ENCODE assay signal across 19 cellular contexts in the genomic region with DNA sequence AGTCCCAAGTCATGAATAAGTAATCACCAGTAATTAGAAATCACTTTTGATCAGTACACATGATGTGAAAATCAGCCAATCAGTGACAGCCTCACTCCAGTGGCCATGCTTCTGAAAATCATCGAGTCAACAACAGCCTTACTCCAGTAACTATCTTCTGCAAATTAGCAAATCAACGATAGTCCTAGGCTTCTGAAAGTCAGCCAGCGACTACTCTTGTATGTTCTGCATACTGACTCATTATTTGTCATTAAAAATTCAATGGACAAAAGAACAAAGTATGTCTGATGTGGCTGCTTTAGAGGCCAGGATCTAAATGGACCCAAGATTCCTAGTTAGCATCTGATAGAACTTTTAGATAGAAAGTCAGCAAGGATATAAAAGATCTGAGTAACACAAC.
DNase-seq lines count a peak whose midpoint lies in the region; ATAC-seq and TF ChIP-seq lines count a peak whose summit lies in the region.
"Had no signal": no experiment of that assay in that cellular context is flagged by ENCODE, and none has a peak within 500 bp of the region (broad histone marks: within the 10 kb centered on the region; RNA-seq: fewer than 3 reads in every experiment).

No MANE protein-coding gene starts in this region.

- CTCF ChIA-PET in PC-3 (lab: Charles Lee) (no interaction called here), mammary epithelial cell (lab: Charles Lee; ENCODE audit: low non-redundant PET) (no interaction called here)

- TF ChIP-seq CTCF in PC-3 (conservative IDR thresholded peaks at IDR 0.05; ENCODE audit: low read depth, low read length) (no peak), mammary epithelial cell (conservative IDR thresholded peaks at IDR 0.05 in 1 of 2, IDR thresholded peaks at IDR 0.05 in 1 of 2; ENCODE audit: extremely low read depth in 1 of 2, insufficient read depth in 1 of 2, low read depth in 1 of 2, low read length in 2 of 2) (no peak)

- peaks cover 4% of the 10 kb centered on the region for H3K9me3 Mint-ChIP-seq in activated CD4-positive, alpha-beta T cell treated with anti-CD3 and anti-CD28 coated beads, Interleukin-2, amount 10 ng/mL, durations not matched to agents 24 days and 14 days

- H2AFZ ChIP-seq in GM23248 (no peak overlapping the region), PC-3 (ENCODE audit: low read length) (no peak overlapping the region), mammary epithelial cell (ENCODE audit: low read depth, low read length) (no peak overlapping the region)
- H2AFZ ChIP-seq: GM23338 had no signal

- H3F3A ChIP-seq in GM23248 (ENCODE audit: insufficient read depth): no peaks in the 10 kb centered on the region
- H3F3A ChIP-seq in PC-3 (ENCODE audit: low read length, unreplicated experiment): no peaks in the 10 kb centered on the region

- DNase-seq in GM23248: peak; percentile 32
- peak; percentile 75 for DNase-seq in PC-3
- DNase-seq in mammary epithelial cell: peak; percentile 5
- peak; percentile 52 for DNase-seq in renal cortical epithelial cell (ENCODE audit: low read depth)
- DNase-seq in activated CD4-positive, alpha-beta T cell treated with anti-CD3 and anti-CD28 coated beads, Interleukin-2, amount 10 ng/mL, durations not matched to agents 24 days and 14 days: no peak
- no peak for DNase-seq in HPDE6-E6E7 (ENCODE audit: extremely low spot score)
- DNase-seq: ACHN; CD4-positive, CD25-positive, alpha-beta regulatory T cell; Karpas-422; MV-4-11; NCI-H1417; NCI-H2081; NCI-H510A; NCI-H774; Right ventricle myocardium superior had no signal

- no peak overlapping the region for H3K4me3 ChIP-seq in GM23248
- H3K4me3 ChIP-seq in PC-3 (ENCODE audit: low read length): no peak overlapping the region
- no peak overlapping the region for H3K4me3 ChIP-seq in mammary epithelial cell (replicated peaks in 1 of 3; ENCODE audit: insufficient read depth in 1 of 3, low read depth in 2 of 3, low read length in 3 of 3)
- H3K4me3 ChIP-seq: GM23338, SK-N-MC had no signal

- POLR2A ChIA-PET in PC-3 (lab: Charles Lee; ENCODE audit: unreplicated experiment): no interaction called here

- H3K4me2 ChIP-seq in GM23248 (ENCODE audit: unreplicated experiment): no peak overlapping the region
- H3K4me2 ChIP-seq in PC-3 (ENCODE audit: low read length): no peak overlapping the region
- no peak overlapping the region for H3K4me2 ChIP-seq in mammary epithelial cell (ENCODE audit: insufficient read depth, low read depth, low read length)
- H3K4me2 ChIP-seq: GM23338 had no signal

- no peak for TF ChIP-seq POLR2A in GM18505 (IDR thresholded peaks at IDR 0.05; ENCODE audit: borderline replicate concordance, extremely low read depth, insufficient read depth, insufficient read length)

- H3K4me3 Mint-ChIP-seq in activated CD4-positive, alpha-beta T cell treated with anti-CD3 and anti-CD28 coated beads, Interleukin-2, amount 10 ng/mL, durations not matched to agents 24 days and 14 days: no peak overlapping the region
- H3K4me3 Mint-ChIP-seq: B cell; CD4-positive, CD25-positive, alpha-beta regulatory T cell; GM23338 had no signal

- no peaks in the 10 kb centered on the region for H3K9me3 ChIP-seq in GM23248 (ENCODE audit: low read depth)
- no peaks in the 10 kb centered on the region for H3K9me3 ChIP-seq in PC-3 (ENCODE audit: low read length)
- H3K9me3 ChIP-seq in mammary epithelial cell (replicated peaks; ENCODE audit: insufficient read depth, low read length): no peaks in the 10 kb centered on the region

- no peaks in the 10 kb centered on the region for H3K27me3 Mint-ChIP-seq in activated CD4-positive, alpha-beta T cell treated with anti-CD3 and anti-CD28 coated beads, Interleukin-2, amount 10 ng/mL, durations not matched to agents 24 days and 14 days
- H3K27me3 Mint-ChIP-seq: B cell; CD4-positive, CD25-positive, alpha-beta regulatory T cell had no signal

- dilution Hi-C loops in mammary epithelial cell (cut with HindIII; ENCODE audit: low sequenced_read_pairs): no loop called here

- BruUV-seq in PC-3 (replicated peaks; lab: Mats Ljungman, UMichigan): no TSS peak
- BruUV-seq in mammary epithelial cell (replicated peaks; lab: Mats Ljungman, UMichigan): no TSS peak

- intact Hi-C loops in PC-3 (cut with micrococcal nuclease) (no loop called here), mammary epithelial cell (cut with micrococcal nuclease) (no loop called here)
- intact Hi-C loops in activated CD4-positive, alpha-beta T cell treated with anti-CD3 and anti-CD28 coated beads, Interleukin-2, amount 10 ng/mL, durations not matched to agents 24 days and 14 days (cut with micrococcal nuclease): no loop called here

- H3K4me1 Mint-ChIP-seq in activated CD4-positive, alpha-beta T cell treated with anti-CD3 and anti-CD28 coated beads, Interleukin-2, amount 10 ng/mL, durations not matched to agents 24 days and 14 days: no peaks in the 10 kb centered on the region
- H3K4me1 Mint-ChIP-seq: GM23338 had no signal

- H3K27me3 ChIP-seq in GM23248 (replicated peaks; ENCODE audit: insufficient read depth): no peaks in the 10 kb centered on the region
- H3K27me3 ChIP-seq in PC-3 (ENCODE audit: low read length): no peaks in the 10 kb centered on the region
- no peaks in the 10 kb centered on the region for H3K27me3 ChIP-seq in mammary epithelial cell (ENCODE audit: insufficient read depth, low read length)

- H3K9ac ChIP-seq in GM23248 (no peak overlapping the region), PC-3 (ENCODE audit: low read length) (no peak overlapping the region), mammary epithelial cell (ENCODE audit: insufficient read depth, low read length) (no peak overlapping the region)

- no peaks in the 10 kb centered on the region for H3K79me2 ChIP-seq in GM23248 (ENCODE audit: insufficient read depth)
- H3K79me2 ChIP-seq in PC-3 (ENCODE audit: low read length): no peaks in the 10 kb centered on the region
- H3K79me2 ChIP-seq in mammary epithelial cell (ENCODE audit: insufficient read depth, low read length): no peaks in the 10 kb centered on the region

- no peaks in the 10 kb centered on the region for H3K9me2 ChIP-seq in GM23248 (ENCODE audit: insufficient read depth)
- no peaks in the 10 kb centered on the region for H3K9me2 ChIP-seq in PC-3 (replicated peaks; ENCODE audit: low read length)

- 59 to 60% methylated on average over 3 of the region's 3 CpGs for WGBS in GM23248 (ENCODE audit: low coverage in 1 of 2, low lambda C conversion rate in 2 of 2, missing lambda C conversion rate in 2 of 2), 2 experiments
- WGBS in mammary epithelial cell (ENCODE audit: low coverage, missing lambda C conversion rate): 92% methylated on average over 2 of the region's 3 CpGs

- no peaks in the 10 kb centered on the region for H4K20me1 ChIP-seq in GM23248 (ENCODE audit: insufficient read depth)
- H4K20me1 ChIP-seq in PC-3 (ENCODE audit: low read length): no peaks in the 10 kb centered on the region
- no peaks in the 10 kb centered on the region for H4K20me1 ChIP-seq in mammary epithelial cell (ENCODE audit: insufficient read depth, low read length)

- in situ Hi-C loops in GM23248 (cut with MboI) (no loop called here), mammary epithelial cell (cut with MboI; ENCODE audit: low sequenced_read_pairs in 2 of 2) (no loop called here)

- H3K27ac ChIP-seq in GM23248 (no peak overlapping the region), PC-3 (ENCODE audit: low read length) (no peak overlapping the region), mammary epithelial cell (ENCODE audit: insufficient read depth, low read depth, low read length) (no peak overlapping the region)
- H3K27ac ChIP-seq: SK-N-MC had no signal

- H3K36me3 Mint-ChIP-seq in activated CD4-positive, alpha-beta T cell treated with anti-CD3 and anti-CD28 coated beads, Interleukin-2, amount 10 ng/mL, durations not matched to agents 24 days and 14 days (ENCODE audit: low read depth): peaks cover 2% of the 10 kb centered on the region

- ATAC-seq in PC-3 (peak; percentile 85), GM18505 (IDR thresholded peaks at IDR 0.05; ENCODE audit: unreplicated experiment) (no peak)
- ATAC-seq: GM23338 had no signal

- no peak overlapping the region for H3K27ac Mint-ChIP-seq in activated CD4-positive, alpha-beta T cell treated with anti-CD3 and anti-CD28 coated beads, Interleukin-2, amount 10 ng/mL, durations not matched to agents 24 days and 14 days
- H3K27ac Mint-ChIP-seq: B cell; CD4-positive, CD25-positive, alpha-beta regulatory T cell; GM23338 had no signal

- H3K36me3 ChIP-seq in GM23248 (ENCODE audit: low read depth) (no peaks in the 10 kb centered on the region), PC-3 (ENCODE audit: low read depth, low read length) (no peaks in the 10 kb centered on the region), mammary epithelial cell (ENCODE audit: insufficient read depth, low read length) (no peaks in the 10 kb centered on the region)

- H3K4me1 ChIP-seq in GM23248 (ENCODE audit: insufficient read depth) (peaks cover 6% of the 10 kb centered on the region; the same call in 1 of the 2 replicates), PC-3 (ENCODE audit: insufficient read depth, low read length) (peaks cover 6% of the 10 kb centered on the region; the same call in 1 of the 2 replicates), mammary epithelial cell (ENCODE audit: insufficient read depth, low read length) (no peaks in the 10 kb centered on the region)

Comparison
In these comparisons a context has a peak if more than half of its experiments do, and no peak if none do; other contexts are left out.
1. DNase-seq: peak in GM23248 (single experiment), PC-3 (single experiment), mammary epithelial cell (single experiment) and renal cortical epithelial cell (single experiment); none in activated CD4-positive, alpha-beta T cell treated with anti-CD3 and anti-CD28 coated beads, Interleukin-2, amount 10 ng/mL, durations not matched to agents 24 days and 14 days (single experiment) and HPDE6-E6E7 (single experiment).